Comparison of ENCODE assay signal across 15 cellular contexts in genomic region chr16:60107467-60107866, GRCh38.
A peak's percentile ranks its signal among the peaks of the same experiment; 100 is the strongest.
DNase-seq lines count a peak whose midpoint lies in the region; ATAC-seq and TF ChIP-seq lines count a peak whose summit lies in the region.
"Had no signal": no experiment of that assay in that cellular context is flagged by ENCODE, and none has a peak within 500 bp of the region (broad histone marks: within the 10 kb centered on the region; RNA-seq: fewer than 3 reads in every experiment).

No MANE protein-coding gene starts in this region.

- TF ChIP-seq CTCF in choroid plexus epithelial cell (conservative IDR thresholded peaks at IDR 0.05; ENCODE audit: low read depth, low read length) (no peak), neutrophil (IDR thresholded peaks at IDR 0.05) (no peak)

- no peak for ATAC-seq in HG02623 (IDR thresholded peaks at IDR 0.05; ENCODE audit: unreplicated experiment)
- ATAC-seq: body of pancreas had no signal

- peaks cover 0 to 11% of the 10 kb centered on the region in 2 experiments for H3K4me1 ChIP-seq in neutrophil (ENCODE audit: control insufficient read depth in 1 of 2, insufficient read depth in 1 of 2, low read depth in 1 of 2, low read length in 1 of 2)
- H3K4me1 ChIP-seq: body of pancreas, Caco-2, lower lobe of right lung, suprapubic skin had no signal

- DNase-seq in GF-D8 (lab: John Stamatoyannopoulos, UW) (peak; percentile 45), M059J (ENCODE audit: low read depth) (peak; percentile 98), choroid plexus epithelial cell (ENCODE audit: low read depth) (peak; percentile 40), activated T-cell treated with anti-CD3 and anti-CD28 coated beads for 4 hours (no peak), AG08396 (ENCODE audit: low spot score) (no peak)
- DNase-seq: activated CD4-positive, alpha-beta T cell treated with anti-CD3 and anti-CD28 coated beads, Interleukin-2, amount 50 U/mL, for 4 hours; body of pancreas; Caco-2; endodermal cell; lower lobe of right lung; T-helper 1 cell had no signal

- no peaks in the 10 kb centered on the region for H3K36me3 ChIP-seq in neutrophil
- H3K36me3 ChIP-seq: lower lobe of right lung, suprapubic skin had no signal

- H3K4me3 ChIP-seq in choroid plexus epithelial cell (ENCODE audit: low read depth, low read length), result no peak overlapping the region
- H3K4me3 ChIP-seq in neutrophil (ENCODE audit: low read depth in 1 of 2, low read length in 1 of 2), result no peak overlapping the region
- H3K4me3 ChIP-seq: body of pancreas, lower lobe of right lung, smooth muscle cell, suprapubic skin had no signal

- peak overlapping the region; percentile 62 for H3K27ac ChIP-seq in neutrophil
- H3K27ac ChIP-seq: body of pancreas, lower lobe of right lung, suprapubic skin had no signal

- H3K27me3 ChIP-seq in neutrophil, result no peaks in the 10 kb centered on the region
- H3K27me3 ChIP-seq: body of pancreas, suprapubic skin had no signal

- no peaks in the 10 kb centered on the region for H3K9me3 ChIP-seq in neutrophil
- H3K9me3 ChIP-seq: body of pancreas, Caco-2, lower lobe of right lung, suprapubic skin had no signal

Comparison
In these comparisons a context has a peak if more than half of its experiments do, and no peak if none do; other contexts are left out.
1. DNase-seq: peak in GF-D8 (single experiment), M059J (single experiment) and choroid plexus epithelial cell (single experiment); none in activated T-cell treated with anti-CD3 and anti-CD28 coated beads for 4 hours (single experiment) and AG08396 (single experiment).